In genomic region chr4:1544861-1545275, GRCh38 we compare ENCODE assay signal across 13 cellular contexts.
DNase-seq lines count a peak whose midpoint lies in the region; ATAC-seq and TF ChIP-seq lines count a peak whose summit lies in the region.
"Had no signal": no experiment of that assay in that cellular context is flagged by ENCODE, and none has a peak within 500 bp of the region (broad histone marks: within the 10 kb centered on the region; RNA-seq: fewer than 3 reads in every experiment).

No MANE protein-coding gene starts in this region.

- H3K56ac ChIP-seq in IMR-90 (ENCODE audit: extremely low read depth, insufficient read depth, low read length), result no peak overlapping the region

- peak overlapping the region; percentile 33 for H3K27ac Mint-ChIP-seq in activated CD4-positive, alpha-beta memory T cell treated with anti-CD3 and anti-CD28 coated beads for 36 hours
- no peak overlapping the region for H3K27ac Mint-ChIP-seq in activated CD4-positive, alpha-beta memory T cell treated with anti-CD3 and anti-CD28 coated beads, Interleukin-2, amount 10 ng/mL, durations not matched to agents 7 days and 5 days
- no peak overlapping the region for H3K27ac Mint-ChIP-seq in CD14-positive monocyte

- peaks cover 6% of the 10 kb centered on the region for H3K27me3 Mint-ChIP-seq in activated CD4-positive, alpha-beta memory T cell treated with anti-CD3 and anti-CD28 coated beads for 36 hours
- peaks cover 7% of the 10 kb centered on the region for H3K27me3 Mint-ChIP-seq in activated CD4-positive, alpha-beta memory T cell treated with anti-CD3 and anti-CD28 coated beads, Interleukin-2, amount 10 ng/mL, durations not matched to agents 7 days and 5 days
- peaks cover 12 to 22% (median 14%) of the 10 kb centered on the region in 3 donors for H3K27me3 Mint-ChIP-seq in CD14-positive monocyte (ENCODE audit: low read depth in 3 of 3)

- no peak for TF ChIP-seq RAD21 in IMR-90 (IDR thresholded peaks at IDR 0.05; ENCODE audit: low read length)

- BruUV-seq in IMR-90 (replicated peaks; lab: Mats Ljungman, UMichigan), result no TSS peak

- H3K27ac ChIP-seq in IMR-90 (ENCODE audit: insufficient read depth, low read length) (no peak overlapping the region), body of pancreas (no peak overlapping the region), gastrocnemius medialis (peak overlapping the region in 3 of 4 donors; percentile 38 to 58 (median 55))

- H3K23ac ChIP-seq in IMR-90 (ENCODE audit: low read depth, low read length), result no peak overlapping the region

- H3K4me1 ChIP-seq in IMR-90 (ENCODE audit: control insufficient read depth, insufficient read depth, low read length), result no peaks in the 10 kb centered on the region
- H3K4me1 ChIP-seq in body of pancreas, result peaks cover 8% of the 10 kb centered on the region
- peaks cover 0 to 5% of the 10 kb centered on the region in 2 donors for H3K4me1 ChIP-seq in gastrocnemius medialis

- POLR2A ChIA-PET in activated CD4-positive, alpha-beta memory T cell treated with anti-CD3 and anti-CD28 coated beads for 36 hours (lab: Charles Lee), result no interaction called here
- POLR2A ChIA-PET in activated CD4-positive, alpha-beta memory T cell treated with anti-CD3 and anti-CD28 coated beads, Interleukin-2, amount 10 ng/mL, durations not matched to agents 7 days and 5 days (lab: Charles Lee), result no interaction called here
- POLR2A ChIA-PET in IMR-90 (lab: Charles Lee; ENCODE audit: unreplicated experiment), result no interaction called here

- H3K27me3 ChIP-seq in IMR-90 (ENCODE audit: control insufficient read depth, insufficient read depth, low read length), result peaks cover 25% of the 10 kb centered on the region; the same call in 1 of the 2 replicates
- H3K27me3 ChIP-seq in body of pancreas, result no peaks in the 10 kb centered on the region
- H3K27me3 ChIP-seq in gastrocnemius medialis, result peaks cover 0 to 4% (median 0%) of the 10 kb centered on the region in 3 donors
- H3K27me3 ChIP-seq: MG63 had no signal

- H3K4me1 Mint-ChIP-seq in activated CD4-positive, alpha-beta memory T cell treated with anti-CD3 and anti-CD28 coated beads for 36 hours (ENCODE audit: low read depth), result peaks cover 20% of the 10 kb centered on the region
- H3K4me1 Mint-ChIP-seq in activated CD4-positive, alpha-beta memory T cell treated with anti-CD3 and anti-CD28 coated beads, Interleukin-2, amount 10 ng/mL, durations not matched to agents 7 days and 5 days, result peaks cover 3% of the 10 kb centered on the region
- H3K4me1 Mint-ChIP-seq in CD14-positive monocyte, result peaks cover 3% of the 10 kb centered on the region

- no peak overlapping the region for H3K4me3 ChIP-seq in IMR-90 (ENCODE audit: insufficient read depth, low read depth, low read length)
- no peak overlapping the region for H3K4me3 ChIP-seq in body of pancreas
- peak overlapping the region in 1 of 4 donors; percentile 37 for H3K4me3 ChIP-seq in gastrocnemius medialis
- H3K4me3 ChIP-seq: MG63 had no signal

- no peak overlapping the region for H2BK5ac ChIP-seq in IMR-90 (ENCODE audit: low read depth, low read length, poor library complexity, severe bottlenecking)

- H3K36me3 ChIP-seq in IMR-90 (ENCODE audit: control insufficient read depth, insufficient read depth, low read length), result no peaks in the 10 kb centered on the region
- H3K36me3 ChIP-seq in body of pancreas (replicated peaks in 1 of 2; ENCODE audit: insufficient read depth in 1 of 2, low read depth in 2 of 2), result no peaks in the 10 kb centered on the region
- H3K36me3 ChIP-seq in gastrocnemius medialis, result no peaks in the 10 kb centered on the region
- H3K36me3 ChIP-seq: MG63 had no signal

- no peak overlapping the region for H3K4me3 Mint-ChIP-seq in activated CD4-positive, alpha-beta memory T cell treated with anti-CD3 and anti-CD28 coated beads for 36 hours
- no peak overlapping the region for H3K4me3 Mint-ChIP-seq in activated CD4-positive, alpha-beta memory T cell treated with anti-CD3 and anti-CD28 coated beads, Interleukin-2, amount 10 ng/mL, durations not matched to agents 7 days and 5 days
- H3K4me3 Mint-ChIP-seq in CD14-positive monocyte, result no peak overlapping the region

- in situ Hi-C loops in IMR-90 (cut with MboI; ENCODE audit: low sequenced_read_pairs) (no loop called here), gastrocnemius medialis (cut with MboI; ENCODE audit: low sequenced_read_pairs in 4 of 4) (no loop called here)

- H3K9me3 Mint-ChIP-seq in activated CD4-positive, alpha-beta memory T cell treated with anti-CD3 and anti-CD28 coated beads for 36 hours, result no peaks in the 10 kb centered on the region
- H3K9me3 Mint-ChIP-seq in activated CD4-positive, alpha-beta memory T cell treated with anti-CD3 and anti-CD28 coated beads, Interleukin-2, amount 10 ng/mL, durations not matched to agents 7 days and 5 days, result no peaks in the 10 kb centered on the region
- H3K9me3 Mint-ChIP-seq in CD14-positive monocyte, result no peaks in the 10 kb centered on the region

- no peak overlapping the region for H3K9ac ChIP-seq in IMR-90 (ENCODE audit: low read depth, low read length)

- no peak for ATAC-seq in IMR-90 (ENCODE audit: low read depth)
- no peak for ATAC-seq in body of pancreas
- no peak for ATAC-seq in gastrocnemius medialis

- no peak for TF ChIP-seq CTCF in IMR-90 (conservative IDR thresholded peaks at IDR 0.05; ENCODE audit: low read depth, low read length)
- no peak for TF ChIP-seq CTCF in body of pancreas (IDR thresholded peaks at IDR 0.05)
- no peak for TF ChIP-seq CTCF in gastrocnemius medialis (IDR thresholded peaks at IDR 0.05 in 4 of 5, conservative IDR thresholded peaks at IDR 0.05 in 1 of 5)
- TF ChIP-seq CTCF in CD14-positive monocyte (IDR thresholded peaks at IDR 0.05), result no peak

- no peak overlapping the region for H2BK15ac ChIP-seq in IMR-90 (ENCODE audit: low read depth, low read length)

- H3K18ac ChIP-seq in IMR-90 (ENCODE audit: low read depth, low read length), result no peak overlapping the region

- no peak overlapping the region for H3K14ac ChIP-seq in IMR-90 (replicated peaks; ENCODE audit: low read depth, low read length)

- TF ChIP-seq POLR2A in IMR-90 (IDR thresholded peaks at IDR 0.05; ENCODE audit: low read depth, low read length) (no peak), body of pancreas (IDR thresholded peaks at IDR 0.05) (peak in 2 of 3 donors; percentile 13 to 18), gastrocnemius medialis (IDR thresholded peaks at IDR 0.05) (no peak)

- H3K9me3 ChIP-seq in IMR-90 (ENCODE audit: control insufficient read depth, insufficient read depth, low read length), result no peaks in the 10 kb centered on the region
- H3K9me3 ChIP-seq in body of pancreas, result no peaks in the 10 kb centered on the region
- no peaks in the 10 kb centered on the region for H3K9me3 ChIP-seq in gastrocnemius medialis
- H3K9me3 ChIP-seq: MG63 had no signal

- H4K8ac ChIP-seq in IMR-90 (ENCODE audit: low read depth in 2 of 2, low read length in 2 of 2), result no peak overlapping the region

- H4K91ac ChIP-seq in IMR-90 (ENCODE audit: insufficient read depth, low read depth, low read length), result no peak overlapping the region

- 86% methylated on average over 8 of the region's 18 CpGs; no CpG with 5 or more reads in 1 of the 2 experiments for WGBS in IMR-90 (ENCODE audit: extremely low coverage in 2 of 2, insufficient read length in 1 of 2), 2 experiments
- WGBS in body of pancreas, 2 donors, result 40 to 54% methylated on average over 8 to 18 of the region's 18 CpGs

- no peak overlapping the region for H2BK20ac ChIP-seq in IMR-90 (ENCODE audit: low read depth, low read length)

- dilution Hi-C loops in IMR-90 (cut with HindIII; ENCODE audit: low sequenced_read_pairs, unreplicated experiment), result no loop called here

- CTCF ChIA-PET in activated CD4-positive, alpha-beta memory T cell treated with anti-CD3 and anti-CD28 coated beads for 36 hours (lab: Charles Lee), result no interaction called here
- CTCF ChIA-PET in activated CD4-positive, alpha-beta memory T cell treated with anti-CD3 and anti-CD28 coated beads, Interleukin-2, amount 10 ng/mL, durations not matched to agents 7 days and 5 days (lab: Charles Lee), result no interaction called here
- CTCF ChIA-PET in IMR-90 (lab: Yijun Ruan, JAX), result no interaction called here

- peak; percentile 20 for DNase-seq in activated CD4-positive, alpha-beta memory T cell treated with anti-CD3 and anti-CD28 coated beads for 36 hours
- no peak for DNase-seq in activated CD4-positive, alpha-beta memory T cell treated with anti-CD3 and anti-CD28 coated beads, Interleukin-2, amount 10 ng/mL, durations not matched to agents 7 days and 5 days
- no peak for DNase-seq in IMR-90
- no peak for DNase-seq in body of pancreas
- DNase-seq in gastrocnemius medialis, result no peak
- no peak for DNase-seq in DMS114 treated with DMSO at 0.1 percent for 48 hours (lab: John Stamatoyannopoulos, UW; ENCODE audit: unreplicated experiment)
- DNase-seq in CD14-positive monocyte (ENCODE audit: low spot score), result no peak
- DNase-seq in activated CD8-positive, alpha-beta memory T cell treated with anti-CD3 and anti-CD28 coated beads for 24 hours, result no peak
- DNase-seq: activated T-cell treated with anti-CD3 and anti-CD28 coated beads for 4 hours; islet precursor cell; MG63; NK-92 treated with Interleukin-12 subunit alpha and Interleukin-12 subunit beta, amount 100 ng/mL, for 24 hours; stimulated activated CD4-positive, alpha-beta T cell treated with anti-CD3 and anti-CD28 coated beads, Interleukin-1b, Interleukin-23, amount 100 ng/mL, for 48 hours had no signal

- peak overlapping the region; percentile 51 for H2AFZ ChIP-seq in IMR-90 (replicated peaks; ENCODE audit: low read length, poor library complexity)

- H2BK120ac ChIP-seq in IMR-90 (ENCODE audit: low read depth, low read length), result no peak overlapping the region

- no peaks in the 10 kb centered on the region for H3K9me1 ChIP-seq in IMR-90 (ENCODE audit: insufficient read depth, low read length)

- intact Hi-C loops in activated CD4-positive, alpha-beta memory T cell treated with anti-CD3 and anti-CD28 coated beads for 36 hours (cut with micrococcal nuclease), result loop anchor here (5.0 kb wide), 1 partner anchor 82 kb away; no protein-coding TSS in a partner anchor
- intact Hi-C loops in IMR-90 (cut with micrococcal nuclease), result no loop called here
- intact Hi-C loops in body of pancreas (cut with DNase I), result no loop called here
- intact Hi-C loops in gastrocnemius medialis (cut with DNase I; ENCODE audit: low total_unique reads), result no loop called here
- intact Hi-C loops in CD14-positive monocyte (cut with micrococcal nuclease), result no loop called here

- no peaks in the 10 kb centered on the region for H3K36me3 Mint-ChIP-seq in activated CD4-positive, alpha-beta memory T cell treated with anti-CD3 and anti-CD28 coated beads for 36 hours
- H3K36me3 Mint-ChIP-seq in activated CD4-positive, alpha-beta memory T cell treated with anti-CD3 and anti-CD28 coated beads, Interleukin-2, amount 10 ng/mL, durations not matched to agents 7 days and 5 days (ENCODE audit: low read depth), result no peaks in the 10 kb centered on the region
- H3K36me3 Mint-ChIP-seq in CD14-positive monocyte, result no peaks in the 10 kb centered on the region

- no peak overlapping the region for H3K4me2 ChIP-seq in IMR-90 (ENCODE audit: low read depth, low read length)

- H2AK5ac ChIP-seq in IMR-90 (ENCODE audit: low read depth, low read length), result no peak overlapping the region

- no peak overlapping the region for H2AK9ac ChIP-seq in IMR-90 (replicated peaks; ENCODE audit: low read depth, low read length, poor library complexity)

- no peaks in the 10 kb centered on the region for H3K79me1 ChIP-seq in IMR-90 (ENCODE audit: low read depth in 1 of 2, low read length in 2 of 2)

- no peaks in the 10 kb centered on the region for H4K20me1 ChIP-seq in IMR-90 (ENCODE audit: insufficient read depth, low read length)

- no peak overlapping the region for H4K5ac ChIP-seq in IMR-90 (ENCODE audit: low read depth, low read length)

- H3K4ac ChIP-seq in IMR-90 (ENCODE audit: low read depth, low read length), result no peak overlapping the region

Comparison
In these comparisons a context has a peak if more than half of its experiments do, and no peak if none do; other contexts are left out.
1. H3K27ac ChIP-seq: peak in gastrocnemius medialis (3 of 4); none in IMR-90 (single experiment) and body of pancreas (0 of 4).
2. POLR2A ChIP-seq: peak in body of pancreas (2 of 3); none in IMR-90 (single experiment) and gastrocnemius medialis (0 of 2).